Comparison of ENCODE assay signal across 9 cellular contexts in the genomic region with DNA sequence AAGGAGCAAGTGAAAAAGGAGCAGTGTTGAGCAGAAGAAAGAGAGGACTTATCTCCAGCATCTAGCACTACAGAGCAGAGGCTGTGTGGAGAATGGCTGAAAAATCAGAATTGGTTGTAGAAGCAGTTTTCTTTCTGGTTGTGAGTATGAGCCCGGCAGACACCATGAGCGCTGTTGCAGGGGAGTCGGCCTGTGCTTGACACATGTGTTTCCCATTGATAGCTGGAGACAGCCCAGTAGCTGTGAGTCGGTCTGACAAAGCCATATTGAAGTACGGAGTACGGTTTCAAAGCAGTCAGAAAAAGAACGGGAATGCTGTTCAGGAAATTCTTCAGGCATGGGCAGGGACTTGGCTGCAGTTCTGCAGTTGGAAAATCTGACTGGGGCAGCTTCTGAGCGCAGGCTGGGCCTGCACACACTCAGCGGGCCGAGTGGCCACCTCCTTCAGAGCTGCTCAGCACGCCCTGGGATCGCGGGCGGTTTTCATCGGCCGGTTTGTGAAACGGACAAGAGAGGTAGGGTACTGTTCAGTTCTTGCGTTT. TPM values are rescaled to one million over a fixed set of nuclear protein-coding genes. Genes with fewer than 3 reads are reported as not detected.
A peak's percentile ranks its signal among the peaks of the same experiment; 100 is the strongest.
DNase-seq lines count a peak whose midpoint lies in the region; ATAC-seq lines count a peak whose summit lies in the region.
"Had no signal": no experiment of that assay in that cellular context is flagged by ENCODE, and none has a peak within 500 bp of the region (broad histone marks: within the 10 kb centered on the region; RNA-seq: fewer than 3 reads in every experiment).

SGCD (plus strand) TSS at position 447 of the 542 bp plus-strand sequence.

- no peak for ATAC-seq in GM19463 (IDR thresholded peaks at IDR 0.05; ENCODE audit: unreplicated experiment)
- no peak for ATAC-seq in HG03135 (IDR thresholded peaks at IDR 0.05; ENCODE audit: unreplicated experiment)
- ATAC-seq in activated naive CD8-positive, alpha-beta T cell treated with anti-CD3 and anti-CD28 coated beads, Interleukin-2, amount 50 U/mL, for 24 hours: no peak

- peak within 1 kb of the TSS; percentile 80 for H3K27ac ChIP-seq in skeletal muscle tissue (ENCODE audit: low read depth, low read length)

- H3K4me3 Mint-ChIP-seq in activated naive CD8-positive, alpha-beta T cell treated with anti-CD3 and anti-CD28 coated beads, Interleukin-2, amount 50 U/mL, for 24 hours: no peak within 1 kb of the TSS

- H3K27me3 Mint-ChIP-seq in activated naive CD8-positive, alpha-beta T cell treated with anti-CD3 and anti-CD28 coated beads, Interleukin-2, amount 50 U/mL, for 24 hours: peaks cover 19% of the 10 kb centered on the region

- H3K4me3 ChIP-seq in skeletal muscle tissue (ENCODE audit: low read length in 3 of 3): peak within 1 kb of the TSS; percentile 60 to 88 (median 85)

- no peaks in the 10 kb centered on the region for H3K9me3 Mint-ChIP-seq in activated naive CD8-positive, alpha-beta T cell treated with anti-CD3 and anti-CD28 coated beads, Interleukin-2, amount 50 U/mL, for 24 hours

- H3K36me3 Mint-ChIP-seq in activated naive CD8-positive, alpha-beta T cell treated with anti-CD3 and anti-CD28 coated beads, Interleukin-2, amount 50 U/mL, for 24 hours (ENCODE audit: low read depth): no peaks in the 10 kb centered on the region

- H3K27ac Mint-ChIP-seq in activated naive CD8-positive, alpha-beta T cell treated with anti-CD3 and anti-CD28 coated beads, Interleukin-2, amount 50 U/mL, for 24 hours: no peak within 1 kb of the TSS

- H3K9me3 ChIP-seq in skeletal muscle tissue (ENCODE audit: control insufficient read depth in 3 of 3, low read length in 3 of 3): no peaks in the 10 kb centered on the region

- DNase-seq in GOT3 (lab: John Stamatoyannopoulos, UW): peak; percentile 15
- peak; percentile 9 for DNase-seq in cerebellar cortex (ENCODE audit: low spot score)
- DNase-seq in islet precursor cell: peak; percentile 57
- DNase-seq in RKO (ENCODE audit: low spot score): no peak
- no peak for DNase-seq in activated naive CD8-positive, alpha-beta T cell treated with anti-CD3 and anti-CD28 coated beads, Interleukin-2, amount 50 U/mL, for 24 hours
- DNase-seq: NCI-H146 had no signal

- peaks cover 2 to 9% (median 3%) of the 10 kb centered on the region in 3 donors for H3K36me3 ChIP-seq in skeletal muscle tissue (ENCODE audit: control insufficient read depth in 3 of 3, insufficient read depth in 3 of 3, low read length in 3 of 3)

- no peaks in the 10 kb centered on the region for H3K4me1 Mint-ChIP-seq in activated naive CD8-positive, alpha-beta T cell treated with anti-CD3 and anti-CD28 coated beads, Interleukin-2, amount 50 U/mL, for 24 hours

- peak within 1 kb of the TSS; percentile 77 to 88 (median 79) for H3K9ac ChIP-seq in skeletal muscle tissue (ENCODE audit: low read depth in 1 of 3, low read length in 3 of 3)

- H3K4me1 ChIP-seq in skeletal muscle tissue (ENCODE audit: control insufficient read depth in 3 of 3, insufficient read depth in 3 of 3, low read length in 3 of 3): peaks cover 27 to 39% (median 27%) of the 10 kb centered on the region in 3 donors

- H3K27me3 ChIP-seq in skeletal muscle tissue (ENCODE audit: control insufficient read depth in 3 of 3, insufficient read depth in 3 of 3, low read length in 3 of 3): no peaks in the 10 kb centered on the region

RNA-seq across cellular contexts. Expression of gene SGCD, which starts in this region (rescaled TPM):
- 73.6 TPM for total RNA-seq in skeletal muscle tissue

Comparison
In these comparisons a context has a peak if more than half of its experiments do, and no peak if none do; other contexts are left out.
1. DNase-seq: peak in GOT3 (single experiment), cerebellar cortex (single experiment) and islet precursor cell (single experiment); none in RKO (single experiment) and activated naive CD8-positive, alpha-beta T cell treated with anti-CD3 and anti-CD28 coated beads, Interleukin-2, amount 50 U/mL, for 24 hours (single experiment).